9 cellular contexts compared by ENCODE assay signal in genomic region chr12:32482226-32482625, GRCh38.
DNase-seq lines count a peak whose midpoint lies in the region; ATAC-seq and TF ChIP-seq lines count a peak whose summit lies in the region.
"Had no signal": no experiment of that assay in that cellular context is flagged by ENCODE, and none has a peak within 500 bp of the region (broad histone marks: within the 10 kb centered on the region; RNA-seq: fewer than 3 reads in every experiment).

No MANE protein-coding gene starts in this region.

- DNase-seq in GM12864 (ENCODE audit: low read depth) (peak; percentile 18), Kasumi-1 (lab: John Stamatoyannopoulos, UW) (peak; percentile 59 to 65), left cardiac atrium (no peak), NCI-H2107 treated with DMSO at 0.1 percent for 48 hours (lab: John Stamatoyannopoulos, UW; ENCODE audit: unreplicated experiment) (no peak), NCI-H2081 (lab: John Stamatoyannopoulos, UW) (no peak), COLO829 (ENCODE audit: low spot score) (no peak)
- DNase-seq in central memory CD4-positive, alpha-beta T cell, result no peak
- DNase-seq: SK-N-SH had no signal

- ATAC-seq in GM21576 (IDR thresholded peaks at IDR 0.05; ENCODE audit: unreplicated experiment), result peak; percentile 86
- peak; percentile 40 to 54 for ATAC-seq in left cardiac atrium

- intact Hi-C loops in left cardiac atrium (cut with DNase I), result no loop called here

- H3K4me3 ChIP-seq in GM12864 (ENCODE audit: low read depth, low read length), result no peak overlapping the region

- no peak for TF ChIP-seq CTCF in GM12864 (IDR thresholded peaks at IDR 0.05; ENCODE audit: low read depth, low read length, missing control alignments)

Comparison
In these comparisons a context has a peak if more than half of its experiments do, and no peak if none do; other contexts are left out.
1. DNase-seq: peak in GM12864 (single experiment) and Kasumi-1 (2 of 2); none in left cardiac atrium (single experiment), NCI-H2107 treated with DMSO at 0.1 percent for 48 hours (single experiment), NCI-H2081 (0 of 2), central memory CD4-positive, alpha-beta T cell (single experiment) and COLO829 (single experiment).